Comparison of ENCODE assay signal across 22 cellular contexts in the genomic region with DNA sequence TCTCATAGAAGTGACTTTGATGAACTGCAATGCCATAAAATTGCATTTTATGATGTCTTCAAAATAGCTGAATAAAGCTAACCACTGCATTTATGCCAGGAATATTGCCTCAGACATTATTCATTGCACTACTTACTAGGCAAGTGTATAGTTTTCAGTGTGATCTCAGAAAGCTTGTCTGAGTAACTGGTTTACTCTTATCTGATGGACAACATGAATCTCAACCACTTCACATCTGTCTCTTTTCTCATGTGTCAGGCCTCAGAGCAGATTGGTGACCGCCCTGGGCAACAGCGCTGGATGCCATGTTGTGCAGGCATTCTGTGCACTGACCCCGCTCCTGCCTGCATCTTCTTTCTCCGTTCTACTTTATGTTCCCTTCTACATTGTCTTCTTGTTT.
"Had no signal": no experiment of that assay in that cellular context is flagged by ENCODE, and none has a peak within 500 bp of the region (broad histone marks: within the 10 kb centered on the region; RNA-seq: fewer than 3 reads in every experiment).

No MANE protein-coding gene starts in this region.

- H3K27me3 Mint-ChIP-seq: effector memory CD8-positive, alpha-beta T cell; naive thymus-derived CD8-positive, alpha-beta T cell; stimulated activated memory B cell treated with anti-CD40 and anti-IgM and Interleukin-4, amounts not matched to agents 10 μg/mL and 1 μg/mL and 100 μg/mL, for 72 hours had no signal

- H3K4me3 ChIP-seq: left lung, ovary, psoas muscle, sigmoid colon, testis, tibial artery had no signal

- H3K27me3 ChIP-seq: left lung, ovary, sigmoid colon, testis, tibial artery had no signal

- H3K4me3 Mint-ChIP-seq: effector memory CD8-positive, alpha-beta T cell; mesothelial cell of epicardium; naive thymus-derived CD8-positive, alpha-beta T cell; nephron progenitor cell; stimulated activated memory B cell treated with anti-CD40 and anti-IgM and Interleukin-4, amounts not matched to agents 10 μg/mL and 1 μg/mL and 100 μg/mL, for 72 hours; type B pancreatic cell had no signal

- H3K27ac Mint-ChIP-seq: mesothelial cell of epicardium; nephron progenitor cell; stimulated activated memory B cell treated with anti-CD40 and anti-IgM and Interleukin-4, amounts not matched to agents 10 μg/mL and 1 μg/mL and 100 μg/mL, for 72 hours; type B pancreatic cell had no signal

- H3K9me3 Mint-ChIP-seq: effector memory CD8-positive, alpha-beta T cell; mesothelial cell of epicardium; naive thymus-derived CD8-positive, alpha-beta T cell; nephron progenitor cell; stimulated activated memory B cell treated with anti-CD40 and anti-IgM and Interleukin-4, amounts not matched to agents 10 μg/mL and 1 μg/mL and 100 μg/mL, for 72 hours; type B pancreatic cell had no signal

- ATAC-seq: effector memory CD8-positive, alpha-beta T cell; left lung; naive thymus-derived CD8-positive, alpha-beta T cell; psoas muscle; right cardiac atrium; stimulated activated memory B cell treated with anti-CD40 and anti-IgM and Interleukin-4, amounts not matched to agents 10 μg/mL and 1 μg/mL and 100 μg/mL, for 72 hours; stimulated activated naive CD8-positive, alpha-beta T cell treated with anti-CD3 and anti-CD28 coated beads, Interleukin-15, Interleukin-2, amounts not matched to agents 100 U/mL and 50 U/mL, for 24 hours had no signal

- H3K36me3 ChIP-seq: ovary had no signal

- H3K4me1 ChIP-seq: left lung, psoas muscle, sigmoid colon, testis had no signal

- H3K4me1 Mint-ChIP-seq: nephron progenitor cell; stimulated activated memory B cell treated with anti-CD40 and anti-IgM and Interleukin-4, amounts not matched to agents 10 μg/mL and 1 μg/mL and 100 μg/mL, for 72 hours had no signal

- H3K36me3 Mint-ChIP-seq: stimulated activated memory B cell treated with anti-CD40 and anti-IgM and Interleukin-4, amounts not matched to agents 10 μg/mL and 1 μg/mL and 100 μg/mL, for 72 hours had no signal

- H3K9me3 ChIP-seq: left lung, ovary, psoas muscle, sigmoid colon, testis, tibial artery had no signal

- DNase-seq: cortex of kidney; effector memory CD8-positive, alpha-beta T cell; kidney; left lung; mesenchymal stem cell; naive thymus-derived CD8-positive, alpha-beta T cell; nephron progenitor cell; nucleus accumbens; ovary; posterior cingulate gyrus; psoas muscle; right cardiac atrium; sigmoid colon; stimulated activated CD4-positive, alpha-beta T cell treated with anti-CD3 and anti-CD28 coated beads, Interleukin-2, amount 100 ng/mL, for 24 hours; stimulated activated CD4-positive, alpha-beta T cell treated with anti-CD3 and anti-CD28 coated beads, Interleukin-4, amount 100 ng/mL, for 24 hours; stimulated activated naive CD8-positive, alpha-beta T cell treated with anti-CD3 and anti-CD28 coated beads, Interleukin-15, Interleukin-2, amounts not matched to agents 100 U/mL and 50 U/mL, for 24 hours; substantia nigra; testis; tibial artery had no signal

- H3K27ac ChIP-seq: left lung, ovary, psoas muscle, sigmoid colon, testis, tibial artery had no signal
